Comparison of ENCODE assay signal across 19 cellular contexts in the genomic region with DNA sequence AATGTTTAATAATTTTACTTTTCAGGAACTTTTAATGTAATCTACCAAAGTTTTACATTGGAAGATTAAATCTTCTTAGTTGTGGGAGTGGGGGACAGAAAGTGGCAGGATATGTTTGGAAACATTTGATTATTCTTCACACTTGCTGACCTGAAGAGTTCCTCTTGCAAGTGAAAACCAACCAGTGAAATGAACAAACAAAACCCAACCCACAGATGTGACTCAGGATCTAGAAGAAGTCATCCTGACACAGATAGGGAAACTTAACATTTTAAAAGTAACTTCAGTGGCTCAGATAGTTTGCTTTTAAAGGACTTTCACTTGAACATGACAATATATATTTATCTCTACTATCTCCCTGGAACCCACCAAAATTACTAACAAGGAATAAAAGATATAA. TPM values are rescaled to one million over a fixed set of nuclear protein-coding genes. Genes with fewer than 3 reads are reported as not detected.
DNase-seq lines count a peak whose midpoint lies in the region; ATAC-seq and FAIRE-seq lines count a peak whose summit lies in the region.
"Had no signal": no experiment of that assay in that cellular context is flagged by ENCODE, and none has a peak within 500 bp of the region (broad histone marks: within the 10 kb centered on the region; RNA-seq: fewer than 3 reads in every experiment).

No MANE protein-coding gene starts in this region.

- H3K36me3 Mint-ChIP-seq in activated T-helper 2 cell treated with anti-CD3 and anti-CD28 coated beads, Interferon-gamma antibody, Interleukin-2, Interleukin-4, amounts not matched to agents 10 μg/mL and 5 μg/mL and 100 μg/mL, durations not matched to agents 14 hours and 24 hours and 36 hours (ENCODE audit: low read depth), result peaks cover 59% of the 10 kb centered on the region

- intact Hi-C loops in activated T-helper 2 cell treated with anti-CD3 and anti-CD28 coated beads, Interferon-gamma antibody, Interleukin-2, Interleukin-4, amounts not matched to agents 10 μg/mL and 5 μg/mL and 100 μg/mL, durations not matched to agents 14 hours and 24 hours and 36 hours (cut with micrococcal nuclease), result loop anchor here (1.0 kb wide), 1 partner anchor 75 kb away; no protein-coding TSS in a partner anchor

- H3K27me3 Mint-ChIP-seq in activated T-helper 2 cell treated with anti-CD3 and anti-CD28 coated beads, Interferon-gamma antibody, Interleukin-2, Interleukin-4, amounts not matched to agents 10 μg/mL and 5 μg/mL and 100 μg/mL, durations not matched to agents 14 hours and 24 hours and 36 hours (ENCODE audit: low read depth), result no peaks in the 10 kb centered on the region
- H3K27me3 Mint-ChIP-seq: CD4-positive, alpha-beta memory T cell had no signal

- peak; percentile 23 for DNase-seq in EH (ENCODE audit: low read depth)
- DNase-seq in GM18507 (ENCODE audit: extremely low spot score, insufficient read length, low read depth), result no peak
- no peak for DNase-seq in activated T-helper 2 cell treated with anti-CD3 and anti-CD28 coated beads, Interferon-gamma antibody, Interleukin-2, Interleukin-4, amounts not matched to agents 10 μg/mL and 5 μg/mL and 100 μg/mL, durations not matched to agents 14 hours and 24 hours and 36 hours (ENCODE audit: low spot score)
- DNase-seq in epithelial cell of prostate (ENCODE audit: low read depth, low spot score), result peak; percentile 10
- no peak for DNase-seq in SW 1271 (lab: John Stamatoyannopoulos, UW)
- no peak for DNase-seq in NCI-H524 treated with DMSO at 0.1 percent for 48 hours (lab: John Stamatoyannopoulos, UW)
- no peak for DNase-seq in Ammon's horn (ENCODE audit: low spot score)
- DNase-seq: BE2C; CD4-positive, alpha-beta memory T cell; DMS79; GDM1; NCI-H1436 treated with DMSO at 0.1 percent for 48 hours; NCI-H2081; NCI-H2227 treated with DMSO at 0.1 percent for 48 hours; NCI-H526 treated with DMSO at 0.1 percent for 48 hours had no signal

- peaks cover 12% of the 10 kb centered on the region for H3K4me1 Mint-ChIP-seq in activated T-helper 2 cell treated with anti-CD3 and anti-CD28 coated beads, Interferon-gamma antibody, Interleukin-2, Interleukin-4, amounts not matched to agents 10 μg/mL and 5 μg/mL and 100 μg/mL, durations not matched to agents 14 hours and 24 hours and 36 hours (ENCODE audit: low read depth)
- H3K4me1 Mint-ChIP-seq: CD4-positive, alpha-beta memory T cell had no signal

- no peaks in the 10 kb centered on the region for H3K9me3 Mint-ChIP-seq in activated T-helper 2 cell treated with anti-CD3 and anti-CD28 coated beads, Interferon-gamma antibody, Interleukin-2, Interleukin-4, amounts not matched to agents 10 μg/mL and 5 μg/mL and 100 μg/mL, durations not matched to agents 14 hours and 24 hours and 36 hours
- H3K9me3 Mint-ChIP-seq: CD4-positive, alpha-beta memory T cell had no signal

- no peak overlapping the region for H3K27ac ChIP-seq in epithelial cell of prostate
- H3K27ac ChIP-seq: RWPE1, SJSA1 had no signal

- H3K4me3 Mint-ChIP-seq in activated T-helper 2 cell treated with anti-CD3 and anti-CD28 coated beads, Interferon-gamma antibody, Interleukin-2, Interleukin-4, amounts not matched to agents 10 μg/mL and 5 μg/mL and 100 μg/mL, durations not matched to agents 14 hours and 24 hours and 36 hours (ENCODE audit: low read depth), result no peak overlapping the region
- H3K4me3 Mint-ChIP-seq: CD4-positive, alpha-beta memory T cell had no signal

- ATAC-seq in GM21367 (IDR thresholded peaks at IDR 0.05; ENCODE audit: unreplicated experiment), result no peak

- peak; percentile 21 for FAIRE-seq in GM18507 (lab: Jason Lieb, UNC)
- FAIRE-seq: H54 had no signal

- H3K27ac Mint-ChIP-seq in activated T-helper 2 cell treated with anti-CD3 and anti-CD28 coated beads, Interferon-gamma antibody, Interleukin-2, Interleukin-4, amounts not matched to agents 10 μg/mL and 5 μg/mL and 100 μg/mL, durations not matched to agents 14 hours and 24 hours and 36 hours, result peak overlapping the region; percentile 18
- H3K27ac Mint-ChIP-seq: CD4-positive, alpha-beta memory T cell had no signal

RNA-seq across cellular contexts. Expression of a gene that starts 55.4 kb away (rescaled TPM):
- 7.4 and 8.0 TPM in 2 replicates for total RNA-seq in activated T-helper 2 cell treated with anti-CD3 and anti-CD28 coated beads, Interferon-gamma antibody, Interleukin-2, Interleukin-4, amounts not matched to agents 10 μg/mL and 5 μg/mL and 100 μg/mL, durations not matched to agents 14 hours and 24 hours and 36 hours

RNA-seq across cellular contexts. Expression of a gene that starts 55.5 kb away (rescaled TPM):
- 1.1 and 1.2 TPM in 2 replicates for total RNA-seq in activated T-helper 2 cell treated with anti-CD3 and anti-CD28 coated beads, Interferon-gamma antibody, Interleukin-2, Interleukin-4, amounts not matched to agents 10 μg/mL and 5 μg/mL and 100 μg/mL, durations not matched to agents 14 hours and 24 hours and 36 hours

Comparison
In these comparisons a context has a peak if more than half of its experiments do, and no peak if none do; other contexts are left out.
1. DNase-seq: peak in EH (single experiment) and epithelial cell of prostate (single experiment); none in GM18507 (single experiment), activated T-helper 2 cell treated with anti-CD3 and anti-CD28 coated beads, Interferon-gamma antibody, Interleukin-2, Interleukin-4, amounts not matched to agents 10 μg/mL and 5 μg/mL and 100 μg/mL, durations not matched to agents 14 hours and 24 hours and 36 hours (single experiment), SW 1271 (0 of 2), NCI-H524 treated with DMSO at 0.1 percent for 48 hours (single experiment) and Ammon's horn (single experiment).